8 cellular contexts compared by ENCODE assay signal in genomic region chr4:78551420-78552351, GRCh38. TPM values are rescaled to one million over a fixed set of nuclear protein-coding genes. Genes with fewer than 3 reads are reported as not detected.
DNase-seq lines count a peak whose midpoint lies in the region; ATAC-seq, FAIRE-seq and TF ChIP-seq lines count a peak whose summit lies in the region.

TSS of gene ANXA3 (plus strand) at chr4:78551770. CDS start at chr4:78554474, 2,704 bp downstream.

- H3F3A ChIP-seq in DOHH2 (ENCODE audit: control insufficient read depth, insufficient read depth) = no peaks in the 10 kb centered on the region

- H4K8ac ChIP-seq in H1 (ENCODE audit: extremely low read depth, insufficient read depth, low read length) = peak within 1 kb of the TSS; percentile 62; the same call in 1 of the 2 replicates
- peak within 1 kb of the TSS; percentile 96 for H4K8ac ChIP-seq in mesenchymal stem cell (ENCODE audit: low read length)

- no peak within 1 kb of the TSS for H4K91ac ChIP-seq in H1 (replicated peaks; ENCODE audit: insufficient read length, low read length)
- peak within 1 kb of the TSS; percentile 90 for H4K91ac ChIP-seq in mesenchymal stem cell (ENCODE audit: low read length)

- H3K4me1 ChIP-seq in DOHH2 (ENCODE audit: control insufficient read depth, low read length) (no peaks in the 10 kb centered on the region), SJSA1 (replicated peaks) (peaks cover 33% of the 10 kb centered on the region), H1 (replicated peaks in 1 of 4; ENCODE audit: control insufficient read depth in 3 of 4, insufficient read depth in 4 of 4, low read length in 3 of 4) (peaks cover 0 to 7% (median 3%) of the 10 kb centered on the region in 4 experiments; a peak in 5 of 7 replicates), mesenchymal stem cell (ENCODE audit: control insufficient read depth, insufficient read depth, low read depth, low read length) (peaks cover 7% of the 10 kb centered on the region), thoracic aorta (ENCODE audit: control insufficient read depth in 1 of 2, low read depth in 2 of 2) (peaks cover 11 to 13% of the 10 kb centered on the region in 2 donors)

- TF ChIP-seq POLR2A in H1 (IDR thresholded peaks at IDR 0.05; ENCODE audit: control extremely low read depth in 1 of 2, low read depth in 2 of 2, low read length in 2 of 2) = peak; percentile 64 to 86

- H2AK5ac ChIP-seq in H1 (ENCODE audit: low read depth, low read length) (no peak within 1 kb of the TSS), mesenchymal stem cell (ENCODE audit: low read length, severe bottlenecking) (peak within 1 kb of the TSS; percentile 40)

- no peak for TF ChIP-seq EP300 in H1 (IDR thresholded peaks at IDR 0.05; ENCODE audit: borderline replicate concordance in 1 of 2, low read depth in 2 of 2, low read length in 2 of 2)

- H3K36me3 ChIP-seq in DOHH2 (ENCODE audit: control insufficient read depth, low read length) (no peaks in the 10 kb centered on the region), SJSA1 (peaks cover 25% of the 10 kb centered on the region), H1 (ENCODE audit: control insufficient read depth in 2 of 4, insufficient read depth in 4 of 4, low read length in 3 of 4) (no peaks in the 10 kb centered on the region), mesenchymal stem cell (ENCODE audit: control insufficient read depth in 1 of 2, insufficient read depth in 2 of 2, low read depth in 1 of 2, low read length in 2 of 2) (no peaks in the 10 kb centered on the region), thoracic aorta (no peaks in the 10 kb centered on the region)

- H3K23me2 ChIP-seq in H1 (ENCODE audit: low read depth, low read length) = no peaks in the 10 kb centered on the region

- H2BK5ac ChIP-seq in H1 (ENCODE audit: low read depth, low read length) (0 out of 2 replicates have a peak within 1 kb of the TSS, but pooled peaks have one; percentile 30), mesenchymal stem cell (ENCODE audit: low read depth, low read length, poor library complexity, severe bottlenecking) (peak within 1 kb of the TSS; percentile 94)

- H4K20me1 ChIP-seq in DOHH2 (ENCODE audit: control insufficient read depth, insufficient read depth, low read depth, low read length) (no peaks in the 10 kb centered on the region), H1 (replicated peaks in 1 of 2; ENCODE audit: control insufficient read depth in 1 of 2, insufficient read depth in 2 of 2, low read length in 2 of 2) (no peaks in the 10 kb centered on the region)

- H3K4me2 ChIP-seq in DOHH2 (ENCODE audit: low read length) (peak within 1 kb of the TSS; percentile 8; the same call in 1 of the 2 replicates), H1 (ENCODE audit: insufficient read depth in 1 of 2, low read depth in 2 of 2, low read length in 2 of 2) (peak within 1 kb of the TSS; percentile 68 to 97), mesenchymal stem cell (ENCODE audit: low read length, poor library complexity, severe bottlenecking) (peak within 1 kb of the TSS; percentile 92)

- TF ChIP-seq CTCF in DOHH2 (IDR thresholded peaks at IDR 0.05; ENCODE audit: low read depth, low read length, poor library complexity, severe bottlenecking) (no peak), H1 (IDR thresholded peaks at IDR 0.05; ENCODE audit: control extremely low read depth in 1 of 3, insufficient read depth in 1 of 3, low read depth in 1 of 3, low read length in 3 of 3) (no peak), thoracic aorta (IDR thresholded peaks at IDR 0.05) (no peak)

- no peak within 1 kb of the TSS for H2BK120ac ChIP-seq in H1 (replicated peaks; ENCODE audit: low read depth, low read length)
- peak within 1 kb of the TSS; percentile 86 for H2BK120ac ChIP-seq in mesenchymal stem cell (ENCODE audit: low read depth, low read length)

- CTCF ChIA-PET in HEK293T (lab: Yijun Ruan, JAX) = no interaction called here
- CTCF ChIA-PET in H1 (lab: Charles Lee; ENCODE audit: partially characterized antibody) = interaction anchor here (1.0 to 2.2 kb wide), 3 partner anchors 9 to 17 kb away, joined by 4 to 6 read pairs (median 4); no protein-coding TSS in a partner anchor

- H3K9ac ChIP-seq in H1 (replicated peaks in 1 of 4; ENCODE audit: extremely low read depth in 1 of 4, low read depth in 3 of 4, low read length in 3 of 4) (peak within 1 kb of the TSS; percentile 45 to 86 (median 74)), mesenchymal stem cell (ENCODE audit: low read length) (peak within 1 kb of the TSS; percentile 78)

- H4K5ac ChIP-seq in H1 (ENCODE audit: insufficient read length, low read depth, low read length) = no peak within 1 kb of the TSS

- H3K9me3 ChIP-seq in DOHH2 (ENCODE audit: control insufficient read depth, insufficient read depth, low read length) (0 out of 2 replicates have a peak, but pooled peaks cover 4% of the 10 kb centered on the region), SJSA1 (replicated peaks) (no peaks in the 10 kb centered on the region), H1 (ENCODE audit: insufficient read depth in 2 of 2, low read depth in 1 of 2, low read length in 1 of 2) (peaks cover 0 to 4% of the 10 kb centered on the region in 2 experiments; a peak in 1 of 4 replicates), mesenchymal stem cell (ENCODE audit: control insufficient read depth, low read length) (no peaks in the 10 kb centered on the region), thoracic aorta (no peaks in the 10 kb centered on the region)

- WGBS in H1 (ENCODE audit: extremely low coverage in 1 of 2, insufficient coverage in 1 of 2, insufficient read length in 1 of 2, insufficient replicate concordance in 2 of 2, low coverage in 1 of 2, low lambda C conversion rate in 2 of 2, missing lambda C conversion rate in 1 of 2), 2 experiments = 2% methylated on average over 60 of the region's 65 CpGs; no CpG with 5 or more reads in 1 of the 2 experiments
- WGBS in mesenchymal stem cell = 5% methylated on average over 46 of the region's 65 CpGs

- TF ChIP-seq RAD21 in H1 (IDR thresholded peaks at IDR 0.05 in 1 of 2, conservative IDR thresholded peaks at IDR 0.05 in 1 of 2; ENCODE audit: low read depth in 2 of 2, low read length in 2 of 2) = no peak

- no peak within 1 kb of the TSS for H2AFZ ChIP-seq in H1 (ENCODE audit: low read length)
- peak within 1 kb of the TSS; percentile 86 for H2AFZ ChIP-seq in mesenchymal stem cell (ENCODE audit: low read depth, low read length)

- no peak within 1 kb of the TSS for H3K4ac ChIP-seq in H1 (replicated peaks; ENCODE audit: insufficient read length, low read depth, low read length)
- H3K4ac ChIP-seq in mesenchymal stem cell (ENCODE audit: low read depth in 1 of 2, low read length in 2 of 2) = peak within 1 kb of the TSS; percentile 80 to 86

- H2BK20ac ChIP-seq in H1 (ENCODE audit: low read length) = no peak within 1 kb of the TSS

- H3K79me1 ChIP-seq in H1 (ENCODE audit: low read depth, low read length) = no peaks in the 10 kb centered on the region
- peaks cover 6% of the 10 kb centered on the region for H3K79me1 ChIP-seq in mesenchymal stem cell (replicated peaks; ENCODE audit: low read length, poor library complexity, severe bottlenecking)

- no peak for FAIRE-seq in H1 (lab: Jason Lieb, UNC)

- H3K14ac ChIP-seq in H1 (ENCODE audit: insufficient read length) = no peak within 1 kb of the TSS
- H3K14ac ChIP-seq in mesenchymal stem cell (ENCODE audit: low read length in 2 of 2) = peak within 1 kb of the TSS in 1 of 2 experiments; percentile 53

- POLR2A ChIA-PET in HEK293T (lab: Yijun Ruan, JAX) = no interaction called here
- POLR2A ChIA-PET in H1 (lab: Charles Lee; ENCODE audit: partially characterized antibody) = interaction anchor here (1.0 to 1.9 kb wide), 12 partner anchors 10 to 689 kb away, joined by 3 to 6 read pairs (median 4); partner anchors contain the start of genes BMP2K, FRAS1 and MRPL1

- H3K79me2 ChIP-seq in DOHH2 (ENCODE audit: control insufficient read depth, low read length) (no peaks in the 10 kb centered on the region), H1 (ENCODE audit: control insufficient read depth in 1 of 2, insufficient read depth in 2 of 2, low read length in 2 of 2) (no peaks in the 10 kb centered on the region)

- H3K27me3 ChIP-seq in DOHH2 (ENCODE audit: control insufficient read depth, low read length) (peaks cover 34% of the 10 kb centered on the region), SJSA1 (replicated peaks) (no peaks in the 10 kb centered on the region), H1 (replicated peaks in 1 of 4; ENCODE audit: control insufficient read depth in 3 of 4, extremely low read depth in 1 of 4, insufficient read depth in 3 of 4, low read length in 3 of 4) (peaks cover 0 to 10% (median 4%) of the 10 kb centered on the region in 4 experiments; a peak in 4 of 7 replicates), mesenchymal stem cell (ENCODE audit: control insufficient read depth in 1 of 2, insufficient read depth in 1 of 2, low read length in 2 of 2) (peaks cover 0 to 10% of the 10 kb centered on the region in 2 experiments), thoracic aorta (replicated peaks; ENCODE audit: insufficient read depth) (no peaks in the 10 kb centered on the region)

- no peak within 1 kb of the TSS for H2BK15ac ChIP-seq in H1 (ENCODE audit: low read length)
- peak within 1 kb of the TSS; percentile 93 for H2BK15ac ChIP-seq in mesenchymal stem cell (ENCODE audit: low read depth, poor library complexity, severe bottlenecking)

- H3K9me2 ChIP-seq in DOHH2 (replicated peaks; ENCODE audit: control insufficient read depth, low read length) = no peaks in the 10 kb centered on the region

- peak; percentile 54 for DNase-seq in HEK293T (ENCODE audit: extremely low spot score)
- DNase-seq in SJSA1 (ENCODE audit: low read depth in 1 of 2, low spot score in 2 of 2) = peak; percentile 54 to 62
- DNase-seq in H1 (ENCODE audit: low read depth in 1 of 2, low spot score in 2 of 2) = peak in 1 of 2 experiments; percentile 81
- DNase-seq in mesenchymal stem cell = peak; percentile 24
- no peak for DNase-seq in thoracic aorta (ENCODE audit: low spot score)
- DNase-seq in GDM1 (lab: John Stamatoyannopoulos, UW) = no peak
- no peak for DNase-seq in DMS114 treated with DMSO at 0.1 percent for 48 hours (lab: John Stamatoyannopoulos, UW; ENCODE audit: unreplicated experiment)

- peak within 1 kb of the TSS; percentile 0 for H3K56ac ChIP-seq in H1 (replicated peaks; ENCODE audit: insufficient read length, low read depth, low read length)

- H2BK12ac ChIP-seq in H1 (ENCODE audit: low read depth, low read length) = no peak within 1 kb of the TSS
- peak within 1 kb of the TSS; percentile 33 to 90 for H2BK12ac ChIP-seq in mesenchymal stem cell (ENCODE audit: low read length in 2 of 2)

- ATAC-seq in thoracic aorta (ENCODE audit: insufficient number of reproducible peaks, low FRiP score, low read depth) = no peak

- H3K18ac ChIP-seq in H1 (ENCODE audit: extremely low read depth, low read length) = 0 out of 2 replicates have a peak within 1 kb of the TSS, but pooled peaks have one; percentile 39
- peak within 1 kb of the TSS; percentile 77 to 84 for H3K18ac ChIP-seq in mesenchymal stem cell (ENCODE audit: low read depth in 1 of 2, low read length in 2 of 2)

- H3K27ac ChIP-seq in DOHH2 (ENCODE audit: low read depth, low read length) (no peak within 1 kb of the TSS), SJSA1 (peak within 1 kb of the TSS; percentile 93), H1 (ENCODE audit: low read depth, low read length) (peak within 1 kb of the TSS; percentile 63), mesenchymal stem cell (ENCODE audit: low read length, poor library complexity, severe bottlenecking) (peak within 1 kb of the TSS; percentile 91), thoracic aorta (peak within 1 kb of the TSS; percentile 41 to 50)

- H3K23ac ChIP-seq in H1 (ENCODE audit: insufficient read length) = no peak within 1 kb of the TSS
- H3K23ac ChIP-seq in mesenchymal stem cell (ENCODE audit: low read length in 2 of 2) = peak within 1 kb of the TSS in 1 of 2 experiments; percentile 9

- H3K4me3 ChIP-seq in DOHH2 (ENCODE audit: low read length) = no peak within 1 kb of the TSS
- peak within 1 kb of the TSS; percentile 69 for H3K4me3 ChIP-seq in SJSA1
- peak within 1 kb of the TSS; percentile 45 to 76 (median 65) for H3K4me3 ChIP-seq in H1 (ENCODE audit: extremely low read depth in 1 of 4, insufficient read depth in 2 of 4, low read depth in 3 of 4, low read length in 4 of 4)
- peak within 1 kb of the TSS; percentile 74 to 77 for H3K4me3 ChIP-seq in mesenchymal stem cell (ENCODE audit: insufficient read depth in 1 of 2, low read depth in 1 of 2, low read length in 2 of 2)
- peak within 1 kb of the TSS; percentile 78 for H3K4me3 ChIP-seq in thoracic aorta

RNA-seq across cellular contexts. Expression of gene ANXA3, which starts in this region (rescaled TPM):
- 87.5 and 125 TPM in 2 replicates for total RNA-seq in SJSA1 (2014; rRNA removed; shearing (Covaris generic))
- total RNA-seq in H1 (2021; fragmentation: NEBNext Ultra II Directional; extraction: Animal tissue kit (Norgen Biotek cat#: 25700)) = 22.4 and 27.3 TPM in 2 replicates
- polyA plus RNA-seq in H1 (2011; rRNA removed) = 6.6 and 10.3 TPM in 2 replicates
- polyA plus RNA-seq in H1 (2011; cell fraction: cytosol; rRNA removed) = 12.0 TPM
- 13.2 TPM for polyA plus RNA-seq in H1 (2011; cell fraction: nucleus; rRNA removed)
- polyA plus RNA-seq in H1 (2012, experiment 1 of 2) = 14.8 to 30.7 TPM (median 19.3 TPM) in 4 replicates
- polyA plus RNA-seq in H1 (2012, experiment 2 of 2) = 5.8 TPM
- 29.2 TPM for polyA plus RNA-seq in H1 (2013, experiment 1 of 2)
- polyA plus RNA-seq in H1 (2013, experiment 2 of 2) = 28.6 TPM
- polyA minus RNA-seq in H1 (2011; rRNA and poly(A)+ RNA removed) = 18.8 and 33.9 TPM in 2 replicates
- polyA minus RNA-seq in H1 (2011; cell fraction: cytosol; rRNA and poly(A)+ RNA removed) = 9.0 TPM
- 19.9 TPM for polyA minus RNA-seq in H1 (2011; cell fraction: nucleus; rRNA and poly(A)+ RNA removed)
- polyA plus RNA-seq in mesenchymal stem cell (2013, experiment 1 of 2) = 9.2 TPM
- polyA plus RNA-seq in mesenchymal stem cell (2013, experiment 2 of 2) = 9.7 TPM
- 10 to 100 TPM; 17.9 to 24.0 TPM for total RNA-seq in thoracic aorta

Comparison
In these comparisons a context has a peak if more than half of its experiments do, and no peak if none do; other contexts are left out.
1. H3K4me2 ChIP-seq: peak in every context shown above with its lines; median percentile 92 in mesenchymal stem cell; 82 in H1; 8 in DOHH2.
2. DNase-seq: peak in HEK293T (single experiment), SJSA1 (2 of 2) and mesenchymal stem cell (single experiment); none in thoracic aorta (single experiment), GDM1 (single experiment) and DMS114 treated with DMSO at 0.1 percent for 48 hours (single experiment).